ENCODE assay signal across 8 cellular contexts in genomic region chr20:25309395-25310267, GRCh38.
A peak's percentile ranks its signal among the peaks of the same experiment; 100 is the strongest.
DNase-seq lines count a peak whose midpoint lies in the region; ATAC-seq and TF ChIP-seq lines count a peak whose summit lies in the region.

No MANE protein-coding gene starts in this region.

- no peaks in the 10 kb centered on the region for H3K27me3 Mint-ChIP-seq in activated B cell treated with CpG ODN at 0.5 μM for 24 hours

- no peaks in the 10 kb centered on the region for H3K9me3 ChIP-seq in gastrocnemius medialis

- H3K4me3 ChIP-seq in AG09309 (ENCODE audit: control insufficient read depth, low read depth, low read length) (no peak overlapping the region), gastrocnemius medialis (no peak overlapping the region)

- no peak overlapping the region for H3K27ac ChIP-seq in foreskin keratinocyte
- peak overlapping the region; percentile 44 to 72 (median 58) for H3K27ac ChIP-seq in gastrocnemius medialis

- H3K9me3 Mint-ChIP-seq in activated B cell treated with CpG ODN at 0.5 μM for 24 hours: no peaks in the 10 kb centered on the region

- intact Hi-C loops in activated B cell treated with CpG ODN at 0.5 μM for 24 hours (cut with micrococcal nuclease) (loop anchor here (1.0 kb wide), 2 partner anchors 82 to 90 kb away; no protein-coding TSS in a partner anchor), gastrocnemius medialis (cut with DNase I; ENCODE audit: low total_unique reads) (loop anchor here (1.0 kb wide), 1 partner anchor 90 kb away; no protein-coding TSS in a partner anchor)

- TF ChIP-seq POLR2A in gastrocnemius medialis (IDR thresholded peaks at IDR 0.05): no peak

- DNase-seq in AG09309 (ENCODE audit: low read depth): peak; percentile 62
- DNase-seq in activated B cell treated with CpG ODN at 0.5 μM for 24 hours: no peak
- peak in 1 of 2 donors; percentile 55 for DNase-seq in foreskin keratinocyte
- DNase-seq in gastrocnemius medialis: peak; percentile 6 to 59
- DNase-seq in NCI-H524 treated with DMSO at 0.1 percent for 48 hours (lab: John Stamatoyannopoulos, UW): no peak
- DNase-seq in superior temporal gyrus (ENCODE audit: extremely low spot score): no peak

- H3K36me3 ChIP-seq in gastrocnemius medialis: no peaks in the 10 kb centered on the region

- POLR2A ChIA-PET in activated B cell treated with CpG ODN at 0.5 μM for 24 hours (lab: Charles Lee): interaction anchor here (1.1 kb wide), 1 partner anchor 9 kb away, joined by 3 read pairs; no protein-coding TSS in a partner anchor

- no peak overlapping the region for H3K4me3 Mint-ChIP-seq in activated B cell treated with CpG ODN at 0.5 μM for 24 hours

- in situ Hi-C loops in gastrocnemius medialis (cut with MboI; ENCODE audit: low sequenced_read_pairs in 4 of 4): loop anchor here in 1 of 4 donors (10.0 kb wide), 1 partner anchor 85 kb away; the partner anchor contains the start of gene ABHD12

- H3K4me1 ChIP-seq in foreskin keratinocyte (peaks cover 9% of the 10 kb centered on the region), gastrocnemius medialis (peaks cover 18% of the 10 kb centered on the region in 2 donors)

- CTCF ChIA-PET in activated B cell treated with CpG ODN at 0.5 μM for 24 hours (lab: Charles Lee): interaction anchor here (0.9 to 1.2 kb wide), 2 partner anchors 14 to 89 kb away, joined by 3 to 4 read pairs; no protein-coding TSS in a partner anchor

- H3K4me1 Mint-ChIP-seq in activated B cell treated with CpG ODN at 0.5 μM for 24 hours: peaks cover 33% of the 10 kb centered on the region

- TF ChIP-seq CTCF in AG09309 (IDR thresholded peaks at IDR 0.05; ENCODE audit: control insufficient read depth, insufficient read depth, low read depth, low read length, missing control alignments) (no peak), activated B cell treated with CpG ODN at 0.5 μM for 24 hours (IDR thresholded peaks at IDR 0.05) (no peak), foreskin keratinocyte (conservative IDR thresholded peaks at IDR 0.05) (no peak), gastrocnemius medialis (IDR thresholded peaks at IDR 0.05 in 4 of 5, conservative IDR thresholded peaks at IDR 0.05 in 1 of 5) (no peak)

- peaks cover 9% of the 10 kb centered on the region for H3K36me3 Mint-ChIP-seq in activated B cell treated with CpG ODN at 0.5 μM for 24 hours (ENCODE audit: low read depth)

- ATAC-seq in HG03135 (IDR thresholded peaks at IDR 0.05; ENCODE audit: unreplicated experiment) (peak; percentile 8), activated B cell treated with CpG ODN at 0.5 μM for 24 hours (ENCODE audit: low read depth) (peak; percentile 36), foreskin keratinocyte (peak; percentile 82), gastrocnemius medialis (peak; percentile 6 to 45), GM19328 (IDR thresholded peaks at IDR 0.05; ENCODE audit: unreplicated experiment) (no peak)

- no peaks in the 10 kb centered on the region for H3K27me3 ChIP-seq in foreskin keratinocyte
- no peaks in the 10 kb centered on the region for H3K27me3 ChIP-seq in gastrocnemius medialis

- H3K27ac Mint-ChIP-seq in activated B cell treated with CpG ODN at 0.5 μM for 24 hours: peak overlapping the region; percentile 56

Comparison
In these comparisons a context has a peak if more than half of its experiments do, and no peak if none do; other contexts are left out.
1. DNase-seq: peak in AG09309 (single experiment) and gastrocnemius medialis (2 of 2); none in activated B cell treated with CpG ODN at 0.5 μM for 24 hours (single experiment), NCI-H524 treated with DMSO at 0.1 percent for 48 hours (single experiment) and superior temporal gyrus (single experiment).